Comparison of ENCODE assay signal across 10 cellular contexts in the genomic region with DNA sequence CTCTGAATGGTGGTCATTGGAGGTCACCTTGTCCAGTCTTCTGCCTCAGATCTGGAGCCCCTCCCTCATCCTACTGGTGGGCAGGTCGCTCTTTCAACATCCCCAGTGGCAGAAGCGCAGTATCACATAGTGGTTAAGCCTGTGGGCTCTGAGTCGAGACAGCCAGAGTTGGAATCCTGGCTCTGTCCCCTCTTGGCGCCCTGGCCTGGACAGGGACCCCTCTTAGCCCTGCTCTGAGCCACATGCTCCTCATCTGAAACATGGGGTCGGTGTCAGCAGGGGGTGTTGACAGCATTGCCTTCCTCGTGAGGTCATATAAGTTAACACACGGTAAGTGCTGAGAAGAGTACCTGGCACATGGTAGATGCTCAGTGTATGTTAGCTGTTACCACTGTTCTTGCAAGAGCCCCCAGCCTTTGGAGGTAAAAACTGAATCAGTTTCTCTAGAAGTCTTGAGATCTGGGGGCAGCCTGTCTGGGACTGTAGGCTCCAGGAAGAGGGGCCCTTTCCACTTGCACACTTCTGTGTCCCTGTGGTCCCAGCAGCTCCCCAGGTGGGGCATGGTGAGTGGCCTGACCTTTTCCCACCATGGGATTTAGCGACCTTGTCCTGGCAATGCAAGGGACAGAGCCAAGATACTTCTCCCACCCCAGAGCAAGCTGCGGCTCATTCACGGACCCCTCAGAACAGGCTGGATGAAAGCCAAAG. TPM values are rescaled to one million over a fixed set of nuclear protein-coding genes. Genes with fewer than 3 reads are reported as not detected.
DNase-seq lines count a peak whose midpoint lies in the region; ATAC-seq, FAIRE-seq and TF ChIP-seq lines count a peak whose summit lies in the region.
"Had no signal": no experiment of that assay in that cellular context is flagged by ENCODE, and none has a peak within 500 bp of the region (broad histone marks: within the 10 kb centered on the region; RNA-seq: fewer than 3 reads in every experiment).

No MANE protein-coding gene starts in this region.

- FAIRE-seq in RCC 7860 (lab: Jason Lieb, UNC): no peak

- no peak overlapping the region for H3K27ac Mint-ChIP-seq in osteocyte (ENCODE audit: unreplicated experiment)

- no peak overlapping the region for H2AFZ ChIP-seq in OCI-LY3 (ENCODE audit: low read depth, low read length)

- H3K27me3 ChIP-seq in OCI-LY3 (ENCODE audit: low read depth, low read length) (no peaks in the 10 kb centered on the region), colonic mucosa (no peaks in the 10 kb centered on the region)

- peaks cover 71% of the 10 kb centered on the region for H3K36me3 ChIP-seq in OCI-LY3 (replicated peaks; ENCODE audit: low read depth, low read length)
- peaks cover 32% of the 10 kb centered on the region for H3K36me3 ChIP-seq in colonic mucosa

- H3K27me3 Mint-ChIP-seq in osteocyte (ENCODE audit: unreplicated experiment): no peaks in the 10 kb centered on the region

- peaks cover 23% of the 10 kb centered on the region for H3K4me1 ChIP-seq in OCI-LY3 (ENCODE audit: low read length)
- H3K4me1 ChIP-seq in colonic mucosa: peaks cover 12% of the 10 kb centered on the region

- peak; percentile 20 for DNase-seq in colonic mucosa
- no peak for DNase-seq in osteocyte (ENCODE audit: extremely low spot score, unreplicated experiment)
- no peak for DNase-seq in NCI-H1436 (lab: John Stamatoyannopoulos, UW)
- no peak for DNase-seq in epidermal melanocyte (ENCODE audit: insufficient read length, low spot score)
- DNase-seq in RCC 7860 (ENCODE audit: low spot score): no peak
- DNase-seq: activated gamma-delta T cell had no signal

- H3K4me3 ChIP-seq in OCI-LY3 (ENCODE audit: low read length) (no peak overlapping the region), colonic mucosa (no peak overlapping the region)
- H3K4me3 ChIP-seq: SK-N-MC had no signal

- no peak overlapping the region for H3K9ac ChIP-seq in OCI-LY3 (ENCODE audit: low read length)
- peak overlapping the region in 1 of 2 donors; percentile 99 for H3K9ac ChIP-seq in colonic mucosa (ENCODE audit: low read depth in 2 of 2, low read length in 2 of 2)

- peaks cover 25% of the 10 kb centered on the region for H3K36me3 Mint-ChIP-seq in osteocyte (ENCODE audit: unreplicated experiment)

- no peaks in the 10 kb centered on the region for H3K9me3 ChIP-seq in OCI-LY3 (ENCODE audit: insufficient read depth, low read length)
- H3K9me3 ChIP-seq in colonic mucosa: no peaks in the 10 kb centered on the region

- H3K4me2 ChIP-seq in OCI-LY3 (ENCODE audit: low read length): no peak overlapping the region

- H4K20me1 ChIP-seq in OCI-LY3 (ENCODE audit: insufficient read depth, low read length): peaks cover 63% of the 10 kb centered on the region

- H3K27ac ChIP-seq in C4-2B (peak overlapping the region; percentile 87), OCI-LY3 (ENCODE audit: low read length) (peak overlapping the region; percentile 98; the same call in 1 of the 2 replicates), colonic mucosa (peak overlapping the region; percentile 94)
- H3K27ac ChIP-seq: SK-N-MC had no signal

- H3K79me2 ChIP-seq in OCI-LY3 (ENCODE audit: low read length): peaks cover 63% of the 10 kb centered on the region

- TF ChIP-seq CTCF in C4-2B (conservative IDR thresholded peaks at IDR 0.05) (no peak), OCI-LY3 (IDR thresholded peaks at IDR 0.05; ENCODE audit: low read depth, low read length) (no peak), colonic mucosa (IDR thresholded peaks at IDR 0.05) (no peak), osteocyte (IDR thresholded peaks at IDR 0.05) (no peak)

- no peak for ATAC-seq in GM18907 (IDR thresholded peaks at IDR 0.05; ENCODE audit: unreplicated experiment)

- H3K9me3 Mint-ChIP-seq in osteocyte (ENCODE audit: unreplicated experiment): no peaks in the 10 kb centered on the region

- peaks cover 43% of the 10 kb centered on the region for H3K4me1 Mint-ChIP-seq in osteocyte (ENCODE audit: unreplicated experiment)

- peak overlapping the region; percentile 22 for H3K4me3 Mint-ChIP-seq in osteocyte (ENCODE audit: unreplicated experiment)

- intact Hi-C loops in colonic mucosa (cut with DNase I): no loop called here

RNA-seq across cellular contexts. Expression of a gene that starts 6.4 kb away (rescaled TPM):
- 10 to 100 TPM; 18.2 to 35.4 TPM for total RNA-seq in colonic mucosa
- 7.0 and 11.3 TPM in 2 replicates for total RNA-seq in osteocyte

RNA-seq across cellular contexts. Expression of a gene that starts 33.8 kb away (rescaled TPM):
- 10 to 100 TPM; 32.9 to 40.6 TPM for total RNA-seq in colonic mucosa
- 62.3 and 62.9 TPM in 2 replicates for total RNA-seq in osteocyte
